ENCODE assay signal across 1 cellular context in the genomic region with DNA sequence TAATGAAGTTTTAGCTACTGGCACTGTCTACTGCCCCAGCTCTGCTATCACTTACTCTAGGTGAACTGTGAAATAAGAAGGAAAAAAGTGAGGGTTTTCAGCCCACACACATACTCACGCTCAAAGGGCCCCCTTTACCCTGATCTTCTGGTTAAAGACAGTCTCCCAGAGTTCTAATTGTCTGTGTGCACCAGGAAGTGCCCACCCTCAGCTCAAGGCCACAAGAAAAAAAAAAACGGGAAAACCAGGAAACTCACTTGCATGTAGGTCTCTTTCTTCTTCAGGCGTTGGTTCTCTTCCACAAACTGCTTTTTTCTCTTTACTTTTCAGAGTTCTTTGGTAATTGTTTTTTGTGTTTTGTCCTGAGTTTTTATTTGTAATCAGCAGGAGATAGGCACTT.
TF ChIP-seq lines count a peak whose summit lies in the region.

No MANE protein-coding gene starts in this region.

TF ChIP-seq in WTC11, 78 proteins besides CTCF, POLR2A, EP300 and RAD21 (continued from another document):
- TF ChIP-seq, protein P1, sequence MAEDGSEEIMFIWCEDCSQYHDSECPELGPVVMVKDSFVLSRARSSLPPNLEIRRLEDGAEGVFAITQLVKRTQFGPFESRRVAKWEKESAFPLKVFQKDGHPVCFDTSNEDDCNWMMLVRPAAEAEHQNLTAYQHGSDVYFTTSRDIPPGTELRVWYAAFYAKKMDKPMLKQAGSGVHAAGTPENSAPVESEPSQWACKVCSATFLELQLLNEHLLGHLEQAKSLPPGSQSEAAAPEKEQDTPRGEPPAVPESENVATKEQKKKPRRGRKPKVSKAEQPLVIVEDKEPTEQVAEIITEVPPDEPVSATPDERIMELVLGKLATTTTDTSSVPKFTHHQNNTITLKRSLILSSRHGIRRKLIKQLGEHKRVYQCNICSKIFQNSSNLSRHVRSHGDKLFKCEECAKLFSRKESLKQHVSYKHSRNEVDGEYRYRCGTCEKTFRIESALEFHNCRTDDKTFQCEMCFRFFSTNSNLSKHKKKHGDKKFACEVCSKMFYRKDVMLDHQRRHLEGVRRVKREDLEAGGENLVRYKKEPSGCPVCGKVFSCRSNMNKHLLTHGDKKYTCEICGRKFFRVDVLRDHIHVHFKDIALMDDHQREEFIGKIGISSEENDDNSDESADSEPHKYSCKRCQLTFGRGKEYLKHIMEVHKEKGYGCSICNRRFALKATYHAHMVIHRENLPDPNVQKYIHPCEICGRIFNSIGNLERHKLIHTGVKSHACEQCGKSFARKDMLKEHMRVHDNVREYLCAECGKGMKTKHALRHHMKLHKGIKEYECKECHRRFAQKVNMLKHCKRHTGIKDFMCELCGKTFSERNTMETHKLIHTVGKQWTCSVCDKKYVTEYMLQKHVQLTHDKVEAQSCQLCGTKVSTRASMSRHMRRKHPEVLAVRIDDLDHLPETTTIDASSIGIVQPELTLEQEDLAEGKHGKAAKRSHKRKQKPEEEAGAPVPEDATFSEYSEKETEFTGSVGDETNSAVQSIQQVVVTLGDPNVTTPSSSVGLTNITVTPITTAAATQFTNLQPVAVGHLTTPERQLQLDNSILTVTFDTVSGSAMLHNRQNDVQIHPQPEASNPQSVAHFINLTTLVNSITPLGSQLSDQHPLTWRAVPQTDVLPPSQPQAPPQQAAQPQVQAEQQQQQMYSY (CRISPR knock-in tag; IDR thresholded peaks at IDR 0.05) = no peak
- TF ChIP-seq ZNF232 (CRISPR knock-in tag; IDR thresholded peaks at IDR 0.05) (no peak), MYBL2 (CRISPR knock-in tag; IDR thresholded peaks at IDR 0.05) (no peak), PRRX2 (CRISPR knock-in tag; IDR thresholded peaks at IDR 0.05) (no peak), ZNF219 (CRISPR knock-in tag; IDR thresholded peaks at IDR 0.05; ENCODE audit: borderline replicate concordance) (no peak)
